ENCODE assay signal across 15 cellular contexts in genomic region chr1:27149084-27149483, GRCh38. TPM values are rescaled to one million over a fixed set of nuclear protein-coding genes. Genes with fewer than 3 reads are reported as not detected.
DNase-seq lines count a peak whose midpoint lies in the region; ATAC-seq and TF ChIP-seq lines count a peak whose summit lies in the region.
"Had no signal": no experiment of that assay in that cellular context is flagged by ENCODE, and none has a peak within 500 bp of the region (broad histone marks: within the 10 kb centered on the region; RNA-seq: fewer than 3 reads in every experiment).

No MANE protein-coding gene starts in this region.

- ATAC-seq in psoas muscle: no peak
- no peak for ATAC-seq in HG03442 (IDR thresholded peaks at IDR 0.05; ENCODE audit: unreplicated experiment)
- no peak for ATAC-seq in esophagus mucosa

- WGBS in psoas muscle, 3 donors: 27 to 52% (median 47%) methylated on average over 5 of the region's 5 CpGs

- H3K4me3 ChIP-seq in breast epithelium (no peak overlapping the region), psoas muscle (no peak overlapping the region)
- H3K4me3 ChIP-seq: PC-9, smooth muscle cell had no signal

- H3K27ac ChIP-seq in breast epithelium (peak overlapping the region; percentile 80 to 97), psoas muscle (peak overlapping the region; percentile 56)
- H3K27ac ChIP-seq: PC-9 had no signal

- no peaks in the 10 kb centered on the region for H3K27me3 ChIP-seq in breast epithelium
- H3K27me3 ChIP-seq in psoas muscle (ENCODE audit: insufficient read depth in 3 of 3, low read length in 2 of 3): no peaks in the 10 kb centered on the region

- no peak for TF ChIP-seq POLR2A in breast epithelium (IDR thresholded peaks at IDR 0.05)

- intact Hi-C loops in breast epithelium (cut with DNase I; ENCODE audit: low total_unique reads): no loop called here
- intact Hi-C loops in psoas muscle (cut with DNase I): no loop called here

- peak; percentile 17 for DNase-seq in NCI-H1694 treated with DMSO at 0.1 percent for 48 hours (lab: John Stamatoyannopoulos, UW)
- DNase-seq in NCI-H1694 (lab: John Stamatoyannopoulos, UW): no peak
- peak; percentile 34 for DNase-seq in NCI-H146 treated with DMSO at 0.1 percent for 48 hours (lab: John Stamatoyannopoulos, UW; ENCODE audit: unreplicated experiment)
- DNase-seq in breast epithelium (ENCODE audit: low spot score in 2 of 2): no peak
- DNase-seq in psoas muscle: no peak
- no peak for DNase-seq in cortex of kidney (lab: John Stamatoyannopoulos, UW)
- DNase-seq: activated CD4-positive, alpha-beta T cell treated with anti-CD3 and anti-CD28 coated beads for 4 hours; activated T-cell treated with anti-CD3 and anti-CD28 coated beads, Interleukin-2, amount 50 U/mL, for 48 hours; Calu3; HCEC 1CT; nephron progenitor cell; PC-9 had no signal

- TF ChIP-seq CTCF in breast epithelium (IDR thresholded peaks at IDR 0.05) (no peak), psoas muscle (IDR thresholded peaks at IDR 0.05) (no peak)

- H3K9me3 ChIP-seq in breast epithelium: no peaks in the 10 kb centered on the region
- no peaks in the 10 kb centered on the region for H3K9me3 ChIP-seq in psoas muscle

- no peaks in the 10 kb centered on the region for H3K36me3 ChIP-seq in breast epithelium
- H3K36me3 ChIP-seq in psoas muscle (ENCODE audit: insufficient read depth in 1 of 2, low read depth in 1 of 2): no peaks in the 10 kb centered on the region

- H3K4me1 ChIP-seq in breast epithelium (peaks cover 10 to 48% of the 10 kb centered on the region in 2 donors), psoas muscle (peaks cover 86% of the 10 kb centered on the region)

RNA-seq across cellular contexts. Expression of gene SLC9A1, which starts 5.8 kb away (rescaled TPM):
- total RNA-seq in breast epithelium (10 to 100 TPM in 2 of 3 donors, 1 to 10 TPM in 1; 6.1 to 14.2 (median 13.8) TPM), psoas muscle (10 to 100 TPM in 1 of 4 donors, 1 to 10 TPM in 3; 5.2 to 14.3 (median 7.7) TPM), esophagus mucosa (27.3 TPM)
- polyA plus RNA-seq in psoas muscle: 10 to 100 TPM in 1 of 3 donors, 1 to 10 TPM in 2; 2.3 to 17.0 (median 3.8) TPM

Comparison
In these comparisons a context has a peak if more than half of its experiments do, and no peak if none do; other contexts are left out.
1. DNase-seq: peak in NCI-H1694 treated with DMSO at 0.1 percent for 48 hours (single experiment) and NCI-H146 treated with DMSO at 0.1 percent for 48 hours (single experiment); none in NCI-H1694 (single experiment), breast epithelium (0 of 2), psoas muscle (0 of 2) and cortex of kidney (single experiment).